23 cellular contexts compared by ENCODE assay signal in genomic region chr2:189045836-189046235, GRCh38.
"Had no signal": no experiment of that assay in that cellular context is flagged by ENCODE, and none has a peak within 500 bp of the region (broad histone marks: within the 10 kb centered on the region; RNA-seq: fewer than 3 reads in every experiment).

No MANE protein-coding gene starts in this region.

- H3K4me3 Mint-ChIP-seq: dendritic cell treated with granulocyte-macrophage colony-stimulating factor and Interleukin-4, amounts not matched to agents 40 ng/mL and 50 ng/mL, for 4 days; mesothelial cell of epicardium; naive thymus-derived CD4-positive, alpha-beta T cell; nephron; neural progenitor cell; stimulated activated memory B cell treated with anti-CD40 and anti-IgM and Interleukin-4, amounts not matched to agents 10 μg/mL and 1 μg/mL and 100 μg/mL, for 72 hours had no signal

- FAIRE-seq: endothelial cell of umbilical vein, kidney, urothelium cell line had no signal

- DNase-seq: kidney; left cardiac atrium; left lung; mesenchymal stem cell; naive thymus-derived CD4-positive, alpha-beta T cell; sigmoid colon; spleen; stimulated activated CD4-positive, alpha-beta T cell treated with anti-CD3 and anti-CD28 coated beads, Interleukin-4, amount 100 ng/mL, for 4 hours; stimulated activated naive CD8-positive, alpha-beta T cell treated with anti-CD3 and anti-CD28 coated beads, Interleukin-15, Interleukin-2, amounts not matched to agents 100 U/mL and 50 U/mL, for 24 hours; upper lobe of left lung had no signal

- H3K9me3 Mint-ChIP-seq: dendritic cell treated with granulocyte-macrophage colony-stimulating factor and Interleukin-4, amounts not matched to agents 40 ng/mL and 50 ng/mL, for 4 days; mesothelial cell of epicardium; naive thymus-derived CD4-positive, alpha-beta T cell; nephron; neural progenitor cell; stimulated activated memory B cell treated with anti-CD40 and anti-IgM and Interleukin-4, amounts not matched to agents 10 μg/mL and 1 μg/mL and 100 μg/mL, for 72 hours had no signal

- H3K4me1 ChIP-seq: foreskin keratinocyte, left lung, neural progenitor cell, prostate gland, right atrium auricular region, sigmoid colon, spleen, tibial nerve, upper lobe of left lung had no signal

- H3K27ac ChIP-seq: esophagus muscularis mucosa, foreskin keratinocyte, left lung, neural progenitor cell, prostate gland, right atrium auricular region, sigmoid colon, spleen, thoracic aorta, tibial nerve, upper lobe of left lung had no signal

- H3K4me2 ChIP-seq: neural progenitor cell had no signal

- H3K36me3 ChIP-seq: left lung, neural progenitor cell, prostate gland had no signal

- H3K27me3 ChIP-seq: esophagus muscularis mucosa, foreskin keratinocyte, left lung, neural progenitor cell, right atrium auricular region, sigmoid colon, spleen, tibial nerve, upper lobe of left lung had no signal

- H3K9me3 ChIP-seq: esophagus muscularis mucosa, left lung, prostate gland, right atrium auricular region, sigmoid colon, spleen, thoracic aorta, tibial nerve, upper lobe of left lung had no signal

- H3K27ac Mint-ChIP-seq: dendritic cell treated with granulocyte-macrophage colony-stimulating factor and Interleukin-4, amounts not matched to agents 40 ng/mL and 50 ng/mL, for 4 days; naive thymus-derived CD4-positive, alpha-beta T cell; nephron; neural progenitor cell; stimulated activated memory B cell treated with anti-CD40 and anti-IgM and Interleukin-4, amounts not matched to agents 10 μg/mL and 1 μg/mL and 100 μg/mL, for 72 hours had no signal

- H2AFZ ChIP-seq: neural progenitor cell had no signal

- ATAC-seq: left cardiac atrium; left lung; naive thymus-derived CD4-positive, alpha-beta T cell; stimulated activated memory B cell treated with anti-CD40 and anti-IgM and Interleukin-4, amounts not matched to agents 10 μg/mL and 1 μg/mL and 100 μg/mL, for 72 hours; stimulated activated naive CD8-positive, alpha-beta T cell treated with anti-CD3 and anti-CD28 coated beads, Interleukin-15, Interleukin-2, amounts not matched to agents 100 U/mL and 50 U/mL, for 24 hours had no signal

- H3K36me3 Mint-ChIP-seq: naive thymus-derived CD4-positive, alpha-beta T cell; stimulated activated memory B cell treated with anti-CD40 and anti-IgM and Interleukin-4, amounts not matched to agents 10 μg/mL and 1 μg/mL and 100 μg/mL, for 72 hours had no signal

- H3K4me3 ChIP-seq: esophagus muscularis mucosa, left lung, neural progenitor cell, prostate gland, right atrium auricular region, sigmoid colon, spleen, thoracic aorta, tibial nerve, upper lobe of left lung had no signal

- H3K27me3 Mint-ChIP-seq: dendritic cell treated with granulocyte-macrophage colony-stimulating factor and Interleukin-4, amounts not matched to agents 40 ng/mL and 50 ng/mL, for 4 days; naive thymus-derived CD4-positive, alpha-beta T cell; stimulated activated memory B cell treated with anti-CD40 and anti-IgM and Interleukin-4, amounts not matched to agents 10 μg/mL and 1 μg/mL and 100 μg/mL, for 72 hours had no signal

- H3K4me1 Mint-ChIP-seq: neural progenitor cell; stimulated activated memory B cell treated with anti-CD40 and anti-IgM and Interleukin-4, amounts not matched to agents 10 μg/mL and 1 μg/mL and 100 μg/mL, for 72 hours had no signal
